Comparison of ENCODE assay signal across 9 cellular contexts in the genomic region with DNA sequence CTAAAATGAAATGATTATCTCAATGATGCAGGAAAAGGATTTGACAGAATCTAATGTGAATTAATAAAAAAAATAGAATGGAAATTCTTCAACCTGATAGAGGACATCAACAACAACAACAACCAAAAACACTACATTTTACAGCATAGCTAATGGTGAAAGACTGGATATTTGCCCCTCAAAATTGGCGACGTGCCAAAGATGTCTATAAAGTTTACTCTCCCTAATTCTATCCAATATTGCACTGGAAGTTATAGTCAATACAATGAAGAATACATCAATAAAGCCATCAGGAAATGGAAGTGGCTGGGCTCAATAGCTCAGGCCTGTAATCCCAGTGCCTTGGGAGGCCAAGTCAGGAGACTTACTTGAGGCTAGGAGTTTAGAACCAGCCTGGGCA. TPM values are rescaled to one million over a fixed set of nuclear protein-coding genes. Genes with fewer than 3 reads are reported as not detected.
"Had no signal": no experiment of that assay in that cellular context is flagged by ENCODE, and none has a peak within 500 bp of the region (broad histone marks: within the 10 kb centered on the region; RNA-seq: fewer than 3 reads in every experiment).

No MANE protein-coding gene starts in this region.

RNA-seq across cellular contexts. Expression of gene SFTPA1, which starts 42.0 kb away (rescaled TPM):
- total RNA-seq: OCI-LY7, PC-3, PC-9, Peyer's patch, RPMI7951, SJCRH30, SJSA1, SK-MEL-5 had no signal
- polyA plus RNA-seq: SK-N-SH had no signal

RNA-seq across cellular contexts. Expression of gene NUTM2B, which starts 50.3 kb away (rescaled TPM):
- total RNA-seq: SJSA1 had no signal
